In genomic region chr11:1988667-1989317, GRCh38 we compare ENCODE assay signal across 1 cellular context.
TF ChIP-seq lines count a peak whose summit lies in the region.

No MANE protein-coding gene starts in this region.

TF ChIP-seq in GM23338, 12 proteins besides CTCF, POLR2A, EP300 and RAD21 (continued from another document):
- TF ChIP-seq ZNF462 (CRISPR knock-in tag; IDR thresholded peaks at IDR 0.05) (no peak), CREB1 (CRISPR knock-in tag; IDR thresholded peaks at IDR 0.05; ENCODE audit: low read depth) (no peak), STAT1 (IDR thresholded peaks at IDR 0.05; ENCODE audit: unreplicated experiment) (no peak)
